ENCODE assay signal across 8 cellular contexts in the genomic region with DNA sequence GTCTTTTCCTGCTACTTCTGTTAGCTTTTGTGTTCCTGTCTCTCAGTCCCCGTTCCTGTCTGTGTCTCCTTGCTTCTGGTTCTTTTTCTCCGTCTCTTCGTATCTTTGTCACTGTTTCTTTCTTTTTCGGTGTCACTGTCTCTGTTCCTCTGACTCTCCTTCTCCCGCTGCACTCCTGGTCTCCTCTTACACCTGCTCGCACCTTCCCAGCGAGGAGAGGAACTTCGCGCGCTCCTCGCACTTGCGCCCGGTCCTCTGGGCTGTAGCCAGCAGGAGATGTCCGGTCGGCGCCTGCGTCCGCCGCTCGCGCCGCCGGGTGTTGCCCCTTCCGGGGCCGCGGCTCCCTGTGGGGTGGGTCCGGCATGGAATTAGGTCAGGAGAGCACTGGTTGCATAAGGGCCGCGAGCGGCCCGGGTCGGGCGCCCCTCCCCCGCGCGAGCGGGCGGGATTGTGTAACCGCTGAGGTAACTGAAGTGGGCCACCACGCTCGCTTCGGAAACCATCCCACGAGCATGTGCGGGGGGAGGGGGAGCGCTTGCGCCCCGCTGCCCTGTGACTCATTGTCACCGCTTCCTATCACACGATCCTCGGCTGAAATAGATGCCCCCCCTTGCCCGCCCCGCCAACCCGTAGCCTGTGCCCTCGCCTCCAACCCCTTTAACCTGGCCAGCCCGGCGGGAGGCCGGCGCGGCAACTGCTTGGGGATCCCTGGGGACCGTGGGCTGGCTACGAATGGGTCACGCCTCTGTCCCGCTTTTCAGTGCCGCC. TPM values are rescaled to one million over a fixed set of nuclear protein-coding genes. Genes with fewer than 3 reads are reported as not detected.
DNase-seq lines count a peak whose midpoint lies in the region; ATAC-seq, FAIRE-seq and TF ChIP-seq lines count a peak whose summit lies in the region.

No MANE protein-coding gene starts in this region.

- H3K27me3 Mint-ChIP-seq in CD14-positive monocyte (ENCODE audit: low read depth in 3 of 3) = peaks cover 21 to 30% (median 28%) of the 10 kb centered on the region in 3 donors

- TF ChIP-seq CTCF in CD14-positive monocyte (IDR thresholded peaks at IDR 0.05) (no peak), bronchial epithelial cell (IDR thresholded peaks at IDR 0.05; ENCODE audit: insufficient read depth, low read length, severe bottlenecking) (no peak)

- H3K9me3 Mint-ChIP-seq in CD14-positive monocyte = peaks cover 0 to 27% (median 14%) of the 10 kb centered on the region in 7 donors

- H3K36me3 ChIP-seq in bronchial epithelial cell (ENCODE audit: control insufficient read depth, insufficient read depth, low read length) = no peaks in the 10 kb centered on the region

- peak overlapping the region; percentile 29 for H3K4me3 ChIP-seq in bronchial epithelial cell (ENCODE audit: low read depth, low read length)

- no peak for ATAC-seq in HG02970 (IDR thresholded peaks at IDR 0.05; ENCODE audit: low FRiP score, unreplicated experiment)

- FAIRE-seq in bronchial epithelial cell (lab: Jason Lieb, UNC) = no peak

- H3K27ac Mint-ChIP-seq in CD14-positive monocyte = peak overlapping the region; percentile 87 to 94 (median 91)

- H3K4me1 Mint-ChIP-seq in CD14-positive monocyte = peaks cover 45% of the 10 kb centered on the region

- DNase-seq in CD14-positive monocyte (ENCODE audit: low spot score) (peak; percentile 92), LoVo (ENCODE audit: low spot score) (peak; percentile 49), bronchial epithelial cell (ENCODE audit: low read depth) (no peak), kidney tubule cell (ENCODE audit: low spot score) (peak; percentile 82), NCI-H2107 (lab: John Stamatoyannopoulos, UW) (no peak)
- peak; percentile 24 to 52 (median 32) for DNase-seq in activated CD4-positive, CD25-positive, alpha-beta regulatory T cell (lab: John Stamatoyannopoulos, UW)
- peak in 3 of 4 experiments; percentile 35 to 57 (median 48) for DNase-seq in stimulated activated CD4-positive, alpha-beta T cell treated with anti-CD3 and anti-CD28 coated beads, Interleukin-1b, Interleukin-23, amount 100 ng/mL, for 24 hours (ENCODE audit: low read depth in 4 of 4, low spot score in 1 of 4)

- H3K4me3 Mint-ChIP-seq in CD14-positive monocyte = peak overlapping the region; percentile 95 to 98

- intact Hi-C loops in CD14-positive monocyte (cut with micrococcal nuclease) = loop anchor here in 1 of 2 donors (5.0 kb wide), 1 partner anchor 41 kb away; no protein-coding TSS in a partner anchor

- H3K36me3 Mint-ChIP-seq in CD14-positive monocyte = peaks cover 15 to 18% of the 10 kb centered on the region in 2 donors

- H3K27me3 ChIP-seq in bronchial epithelial cell (ENCODE audit: control insufficient read depth, insufficient read depth, low read length) = peaks cover 12% of the 10 kb centered on the region

RNA-seq across cellular contexts. Expression of gene LONRF3, which starts 1.6 kb away (rescaled TPM):
- 1 to 10 TPM; 1.2 to 1.6 TPM for polyA plus RNA-seq in CD14-positive monocyte
- total RNA-seq in bronchial epithelial cell = 0.51 and 0.79 TPM in 2 replicates

Comparison
In these comparisons a context has a peak if more than half of its experiments do, and no peak if none do; other contexts are left out.
1. DNase-seq: peak in CD14-positive monocyte (single experiment), LoVo (single experiment), activated CD4-positive, CD25-positive, alpha-beta regulatory T cell (4 of 4), kidney tubule cell (single experiment) and stimulated activated CD4-positive, alpha-beta T cell treated with anti-CD3 and anti-CD28 coated beads, Interleukin-1b, Interleukin-23, amount 100 ng/mL, for 24 hours (3 of 4); none in bronchial epithelial cell (single experiment) and NCI-H2107 (single experiment).